ENCODE assay signal across 8 cellular contexts in genomic region chr11:76799061-76799804, GRCh38. TPM values are rescaled to one million over a fixed set of nuclear protein-coding genes. Genes with fewer than 3 reads are reported as not detected.
DNase-seq lines count a peak whose midpoint lies in the region; ATAC-seq, FAIRE-seq and TF ChIP-seq lines count a peak whose summit lies in the region.

No MANE protein-coding gene starts in this region.

- peak; percentile 83 for TF ChIP-seq RAD21 in SK-N-SH (IDR thresholded peaks at IDR 0.05; ENCODE audit: low read length)

- peaks cover 33% of the 10 kb centered on the region for H4K20me1 ChIP-seq in SK-N-SH (ENCODE audit: insufficient read depth)

- peak in 1 of 2 donors; percentile 24 for TF ChIP-seq POLR2A in thyroid gland (IDR thresholded peaks at IDR 0.05)

- H3K27me3 ChIP-seq in SK-N-SH (ENCODE audit: insufficient read depth) = no peaks in the 10 kb centered on the region
- no peaks in the 10 kb centered on the region for H3K27me3 ChIP-seq in pancreas
- H3K27me3 ChIP-seq in thyroid gland = no peaks in the 10 kb centered on the region

- H3K4me1 ChIP-seq in SK-N-SH (ENCODE audit: control insufficient read depth in 1 of 2, insufficient read depth in 2 of 2, low read depth in 1 of 2, low read length in 1 of 2) = peaks cover 0 to 9% of the 10 kb centered on the region in 2 experiments; a peak in 1 of 4 replicates
- peaks cover 6 to 35% (median 30%) of the 10 kb centered on the region in 3 donors for H3K4me1 ChIP-seq in pancreas
- peaks cover 13 to 51% of the 10 kb centered on the region in 2 donors for H3K4me1 ChIP-seq in thyroid gland

- peaks cover 4% of the 10 kb centered on the region for H3F3A ChIP-seq in SK-N-SH (replicated peaks; ENCODE audit: insufficient read depth)

- POLR2A ChIA-PET in SK-N-SH (lab: Yijun Ruan, JAX) = interaction anchor here (1.7 kb wide), 1 partner anchor 16 kb away, joined by 4 read pairs; the partner anchor contains the start of gene TSKU

- ATAC-seq in GM19372 (IDR thresholded peaks at IDR 0.05; ENCODE audit: low read depth, unreplicated experiment) (peak; percentile 81), pancreas (peak; percentile 55 to 87 (median 82))

- intact Hi-C loops in head of caudate nucleus (cut with DNase I) = loop anchor here (5.0 kb wide), 1 partner anchor 62 kb away; no protein-coding TSS in a partner anchor
- intact Hi-C loops in pancreas (cut with DNase I) = loop anchor here in 2 of 3 donors (5.0 kb wide), 1 partner anchor 62 kb away; no protein-coding TSS in a partner anchor
- intact Hi-C loops in thyroid gland (cut with DNase I) = no loop called here

- CTCF ChIA-PET in SK-N-SH (lab: Yijun Ruan, JAX) = interaction anchor here (0.6 to 10.0 kb wide), 30 partner anchors 8 to 592 kb away, joined by 3 to 205 read pairs (median 4); partner anchors contain the start of genes B3GNT6 and TSKU

- no peak for TF ChIP-seq EP300 in SK-N-SH (IDR thresholded peaks at IDR 0.05; ENCODE audit: borderline replicate concordance in 1 of 2, low read depth in 1 of 2, low read length in 1 of 2)

- DNase-seq in AG20443 (ENCODE audit: low spot score) = peak; percentile 92
- peak; percentile 82 for DNase-seq in HuH-7 (ENCODE audit: low spot score)
- peak; percentile 97 for DNase-seq in SK-N-SH
- peak; percentile 75 for DNase-seq in activated naive CD4-positive, alpha-beta T cell treated with anti-CD3 and anti-CD28 coated beads, Interleukin-2, amount 50 U/mL, for 16 hours
- DNase-seq in head of caudate nucleus = peak; percentile 53 to 92 (median 81)
- peak; percentile 75 to 95 (median 84) for DNase-seq in pancreas
- DNase-seq in thyroid gland = peak; percentile 86 to 87

- WGBS in SK-N-SH (ENCODE audit: low lambda C conversion rate) = 52% methylated on average over 22 of the region's 47 CpGs
- 10 to 26% methylated on average over 45 to 47 of the region's 47 CpGs for WGBS in pancreas, 2 donors
- WGBS in thyroid gland, 2 donors = 10 to 29% methylated on average over 12 to 38 of the region's 47 CpGs

- no peak overlapping the region; a peak in 1 of 4 replicates for H3K27ac ChIP-seq in SK-N-SH (ENCODE audit: low read depth in 2 of 2, low read length in 1 of 2)
- H3K27ac ChIP-seq in pancreas = peak overlapping the region in 2 of 4 donors; percentile 34 to 63
- H3K27ac ChIP-seq in thyroid gland = peak overlapping the region in 2 of 3 donors; percentile 20 to 53

- peak overlapping the region; percentile 63 for H3K4me2 ChIP-seq in SK-N-SH

- H3K9ac ChIP-seq in SK-N-SH = no peak overlapping the region

- H3K79me2 ChIP-seq in SK-N-SH (ENCODE audit: insufficient read depth) = peaks cover 8% of the 10 kb centered on the region; the same call in 1 of the 2 replicates

- H3K9me3 ChIP-seq in SK-N-SH (no peaks in the 10 kb centered on the region), pancreas (no peaks in the 10 kb centered on the region), thyroid gland (no peaks in the 10 kb centered on the region)

- no peak for FAIRE-seq in pancreas (lab: Jason Lieb, UNC)

- no peak overlapping the region for H2AFZ ChIP-seq in SK-N-SH (ENCODE audit: low read depth)

- H3K36me3 ChIP-seq in SK-N-SH (replicated peaks in 1 of 2; ENCODE audit: control insufficient read depth in 1 of 2, insufficient read depth in 2 of 2, low read length in 1 of 2) (peaks cover 0 to 14% of the 10 kb centered on the region in 2 experiments), pancreas (no peaks in the 10 kb centered on the region), thyroid gland (peaks cover 12 to 15% of the 10 kb centered on the region in 2 donors)

- H3K9me2 ChIP-seq in SK-N-SH = no peaks in the 10 kb centered on the region

- TF ChIP-seq CTCF in SK-N-SH (IDR thresholded peaks at IDR 0.05) = peak; percentile 80
- peak; percentile 50 to 87 (median 80) for TF ChIP-seq CTCF in pancreas (IDR thresholded peaks at IDR 0.05)
- peak; percentile 72 to 98 (median 90) for TF ChIP-seq CTCF in thyroid gland (IDR thresholded peaks at IDR 0.05)

- H3K4me3 ChIP-seq in SK-N-SH (ENCODE audit: low read depth in 2 of 2, low read length in 1 of 2) (peak overlapping the region in 1 of 2 experiments; percentile 46; a peak in 1 of 4 replicates), pancreas (peak overlapping the region in 1 of 4 donors; percentile 25), thyroid gland (replicated peaks in 1 of 3) (peak overlapping the region in 1 of 3 donors; percentile 9)

TF ChIP-seq in SK-N-SH, 30 proteins besides CTCF, POLR2A, EP300 and RAD21:
- TF ChIP-seq MXI1 (IDR thresholded peaks at IDR 0.05; ENCODE audit: low read depth, low read length) = 0 out of 2 replicates have a peak, but pooled peaks have one; percentile 37
- TF ChIP-seq FOSL2 (IDR thresholded peaks at IDR 0.05; ENCODE audit: borderline replicate concordance, low read depth) = no peak
- no peak for TF ChIP-seq ELF1 (IDR thresholded peaks at IDR 0.05)
- TF ChIP-seq, protein P1, sequence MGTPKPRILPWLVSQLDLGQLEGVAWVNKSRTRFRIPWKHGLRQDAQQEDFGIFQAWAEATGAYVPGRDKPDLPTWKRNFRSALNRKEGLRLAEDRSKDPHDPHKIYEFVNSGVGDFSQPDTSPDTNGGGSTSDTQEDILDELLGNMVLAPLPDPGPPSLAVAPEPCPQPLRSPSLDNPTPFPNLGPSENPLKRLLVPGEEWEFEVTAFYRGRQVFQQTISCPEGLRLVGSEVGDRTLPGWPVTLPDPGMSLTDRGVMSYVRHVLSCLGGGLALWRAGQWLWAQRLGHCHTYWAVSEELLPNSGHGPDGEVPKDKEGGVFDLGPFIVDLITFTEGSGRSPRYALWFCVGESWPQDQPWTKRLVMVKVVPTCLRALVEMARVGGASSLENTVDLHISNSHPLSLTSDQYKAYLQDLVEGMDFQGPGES (IDR thresholded peaks at IDR 0.05; ENCODE audit: low read depth, low read length) = no peak
- TF ChIP-seq CHD2 (IDR thresholded peaks at IDR 0.05; ENCODE audit: low read length, partially characterized antibody) = peak; percentile 54
- TF ChIP-seq, protein P2, sequence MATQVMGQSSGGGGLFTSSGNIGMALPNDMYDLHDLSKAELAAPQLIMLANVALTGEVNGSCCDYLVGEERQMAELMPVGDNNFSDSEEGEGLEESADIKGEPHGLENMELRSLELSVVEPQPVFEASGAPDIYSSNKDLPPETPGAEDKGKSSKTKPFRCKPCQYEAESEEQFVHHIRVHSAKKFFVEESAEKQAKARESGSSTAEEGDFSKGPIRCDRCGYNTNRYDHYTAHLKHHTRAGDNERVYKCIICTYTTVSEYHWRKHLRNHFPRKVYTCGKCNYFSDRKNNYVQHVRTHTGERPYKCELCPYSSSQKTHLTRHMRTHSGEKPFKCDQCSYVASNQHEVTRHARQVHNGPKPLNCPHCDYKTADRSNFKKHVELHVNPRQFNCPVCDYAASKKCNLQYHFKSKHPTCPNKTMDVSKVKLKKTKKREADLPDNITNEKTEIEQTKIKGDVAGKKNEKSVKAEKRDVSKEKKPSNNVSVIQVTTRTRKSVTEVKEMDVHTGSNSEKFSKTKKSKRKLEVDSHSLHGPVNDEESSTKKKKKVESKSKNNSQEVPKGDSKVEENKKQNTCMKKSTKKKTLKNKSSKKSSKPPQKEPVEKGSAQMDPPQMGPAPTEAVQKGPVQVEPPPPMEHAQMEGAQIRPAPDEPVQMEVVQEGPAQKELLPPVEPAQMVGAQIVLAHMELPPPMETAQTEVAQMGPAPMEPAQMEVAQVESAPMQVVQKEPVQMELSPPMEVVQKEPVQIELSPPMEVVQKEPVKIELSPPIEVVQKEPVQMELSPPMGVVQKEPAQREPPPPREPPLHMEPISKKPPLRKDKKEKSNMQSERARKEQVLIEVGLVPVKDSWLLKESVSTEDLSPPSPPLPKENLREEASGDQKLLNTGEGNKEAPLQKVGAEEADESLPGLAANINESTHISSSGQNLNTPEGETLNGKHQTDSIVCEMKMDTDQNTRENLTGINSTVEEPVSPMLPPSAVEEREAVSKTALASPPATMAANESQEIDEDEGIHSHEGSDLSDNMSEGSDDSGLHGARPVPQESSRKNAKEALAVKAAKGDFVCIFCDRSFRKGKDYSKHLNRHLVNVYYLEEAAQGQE (IDR thresholded peaks at IDR 0.05; ENCODE audit: low read depth, low read length) = no peak
- peak; percentile 75 for TF ChIP-seq NFIC (IDR thresholded peaks at IDR 0.05; ENCODE audit: borderline replicate concordance)
- no peak for TF ChIP-seq TAF1 (IDR thresholded peaks at IDR 0.05; ENCODE audit: borderline replicate concordance, low read depth, low read length)
- no peak for TF ChIP-seq TEAD4 (IDR thresholded peaks at IDR 0.05; ENCODE audit: borderline replicate concordance, insufficient read depth)
- TF ChIP-seq GATA2 (CRISPR knock-in tag; IDR thresholded peaks at IDR 0.05) = 0 out of 2 replicates have a peak, but pooled peaks have one; percentile 15
- peak; percentile 95 for TF ChIP-seq SMC3 (IDR thresholded peaks at IDR 0.05; ENCODE audit: low read depth, low read length)
- TF ChIP-seq RXRA (IDR thresholded peaks at IDR 0.05; ENCODE audit: borderline replicate concordance, low read depth) = no peak
- no peak for TF ChIP-seq SIN3A (IDR thresholded peaks at IDR 0.05; ENCODE audit: borderline replicate concordance, low read depth, low read length)
- 0 out of 2 replicates have a peak, but pooled peaks have one; percentile 9 for TF ChIP-seq RCOR1 (IDR thresholded peaks at IDR 0.05; ENCODE audit: low read length)

RNA-seq across cellular contexts. Expression of gene TSKU, which starts 16.1 kb away (rescaled TPM):
- polyA plus RNA-seq in SK-N-SH (2012; rRNA removed) (18.3 and 20.7 TPM in 2 replicates), pancreas (1 to 10 TPM; 2.7 to 5.0 TPM)
- polyA plus RNA-seq in SK-N-SH (2012; cell fraction: cytosol; rRNA removed) = 8.1 and 14.3 TPM in 2 replicates
- polyA plus RNA-seq in SK-N-SH (2012; cell fraction: nucleus; rRNA removed) = 8.7 TPM in 2 replicates
- total RNA-seq in pancreas (10 to 100 TPM in 5 of 6 donors, 1 to 10 TPM in 1; 9.7 to 25.2 (median 12.1) TPM), thyroid gland (100 to 1,000 TPM in 2 of 4 donors, 10 to 100 TPM in 2; 95.6 to 152 (median 99.2) TPM)

Comparison
In these comparisons a context has a peak if more than half of its experiments do, and no peak if none do; other contexts are left out.
1. H3K27ac ChIP-seq: peak in thyroid gland (2 of 3); none in SK-N-SH (0 of 2).
2. Peak in every context shown above with its lines, with median percentiles within 50 percentile points of each other: DNase-seq and CTCF ChIP-seq.